ENCODE assay signal across 8 cellular contexts in the genomic region with DNA sequence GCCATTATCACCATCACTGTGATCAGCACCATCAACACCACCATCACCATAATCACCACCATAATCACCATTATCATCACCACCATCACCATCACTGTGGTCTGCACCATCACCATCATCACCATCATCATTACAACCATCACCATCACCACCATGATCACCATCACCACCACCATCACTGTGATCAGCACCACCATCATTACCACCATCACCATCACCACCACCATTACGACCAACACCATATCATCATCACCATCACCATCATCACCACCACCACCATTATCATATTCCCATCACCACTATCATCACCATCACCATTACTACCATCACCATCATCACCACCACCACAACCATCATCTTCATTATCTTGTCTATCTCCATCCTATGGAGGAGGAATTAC.
"Had no signal": no experiment of that assay in that cellular context is flagged by ENCODE, and none has a peak within 500 bp of the region (broad histone marks: within the 10 kb centered on the region; RNA-seq: fewer than 3 reads in every experiment).

No MANE protein-coding gene starts in this region.

- FAIRE-seq: H54 had no signal

- H3K4me1 Mint-ChIP-seq: IgD-negative memory B cell had no signal

- H2AFZ ChIP-seq: GM23248 had no signal

- H3K27ac Mint-ChIP-seq: H9, IgD-negative memory B cell had no signal

- DNase-seq: GM23248, GOT3, H9, HCEC 1CT, KBM-7 had no signal

- H3K9me3 Mint-ChIP-seq: H9, IgD-negative memory B cell had no signal

- H3K4me3 Mint-ChIP-seq: H9, IgD-negative memory B cell had no signal

- H3K4me3 ChIP-seq: GM23248 had no signal

- H3K4me2 ChIP-seq: KMS-11 had no signal

- H3K36me3 Mint-ChIP-seq: IgD-negative memory B cell had no signal

- H3K9ac ChIP-seq: GM23248, KMS-11 had no signal

- H3K27me3 Mint-ChIP-seq: IgD-negative memory B cell had no signal

- H3K27ac ChIP-seq: GM23248, KMS-11 had no signal
